Comparison of ENCODE assay signal across 8 cellular contexts in the genomic region with DNA sequence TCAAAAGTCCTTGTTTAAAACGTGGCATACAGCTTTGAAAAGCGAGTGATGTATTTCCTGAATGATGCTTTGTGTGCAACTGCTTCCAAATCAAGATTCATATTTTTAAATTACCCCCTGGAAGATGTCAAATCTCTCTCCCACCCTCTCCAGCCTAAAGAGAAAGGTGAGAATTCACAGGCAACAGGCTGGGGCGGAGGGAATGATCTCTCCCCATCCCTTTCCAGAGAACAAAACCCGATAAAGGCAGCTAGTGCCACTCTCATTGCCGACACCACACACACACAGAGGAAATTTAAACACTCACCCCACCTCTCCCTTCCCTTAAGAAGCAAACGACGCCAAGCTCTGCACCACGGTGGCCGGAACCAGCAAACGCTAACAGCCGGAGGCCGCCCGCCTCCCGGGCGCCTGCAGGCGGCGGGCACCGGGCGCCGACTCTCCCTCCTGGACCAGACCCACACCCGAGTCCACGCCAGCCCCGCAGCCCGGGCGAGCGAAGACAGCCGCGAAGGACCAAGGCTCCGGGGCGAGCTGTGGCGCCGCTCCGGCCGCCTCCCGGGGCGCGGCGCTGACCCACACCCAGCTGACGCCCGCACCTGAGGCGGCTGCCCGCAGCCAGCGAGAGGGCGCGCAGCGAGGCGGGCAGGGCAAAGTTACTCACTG. TPM values are rescaled to one million over a fixed set of nuclear protein-coding genes. Genes with fewer than 3 reads are reported as not detected.
DNase-seq lines count a peak whose midpoint lies in the region; ATAC-seq and TF ChIP-seq lines count a peak whose summit lies in the region.

No MANE protein-coding gene starts in this region.

- H3K4me1 ChIP-seq in heart left ventricle: peaks cover 0 to 48% (median 33%) of the 10 kb centered on the region in 12 donors

- ATAC-seq in HG02884 (IDR thresholded peaks at IDR 0.05; ENCODE audit: unreplicated experiment) (peak; percentile 22), heart left ventricle (peak in 2 of 4 donors; percentile 41 to 53)

- no peaks in the 10 kb centered on the region for H3K9me3 Mint-ChIP-seq in activated naive CD4-positive, alpha-beta T cell treated with anti-CD3 and anti-CD28 coated beads for 36 hours

- H3K27me3 ChIP-seq in heart left ventricle: no peaks in the 10 kb centered on the region

- WGBS in heart left ventricle, 4 donors: 0 to 1% (median 0%) methylated on average over 16 to 47 of the region's 47 CpGs

- CTCF ChIA-PET in activated naive CD4-positive, alpha-beta T cell treated with anti-CD3 and anti-CD28 coated beads for 36 hours (lab: Charles Lee): interaction anchor here (0.7 to 1.8 kb wide), 3 partner anchors 207 to 628 kb away, joined by 3 to 4 read pairs (median 3); no protein-coding TSS in a partner anchor

- TF ChIP-seq CTCF in heart left ventricle (IDR thresholded peaks at IDR 0.05) (peak in 7 of 12 donors; percentile 18 to 44 (median 41)), retinal pigment epithelial cell (conservative IDR thresholded peaks at IDR 0.05; ENCODE audit: low read depth, low read length) (peak; percentile 18)

- H3K4me3 ChIP-seq in heart left ventricle (peak overlapping the region; percentile 66 to 98 (median 90)), retinal pigment epithelial cell (ENCODE audit: low read length) (peak overlapping the region; percentile 89)

- H3K9me3 ChIP-seq in heart left ventricle: peaks cover 0 to 9% (median under 1%) of the 10 kb centered on the region in 12 donors

- peak overlapping the region; percentile 87 for H3K4me3 Mint-ChIP-seq in activated naive CD4-positive, alpha-beta T cell treated with anti-CD3 and anti-CD28 coated beads for 36 hours

- peaks cover 46% of the 10 kb centered on the region for H3K4me1 Mint-ChIP-seq in activated naive CD4-positive, alpha-beta T cell treated with anti-CD3 and anti-CD28 coated beads for 36 hours (ENCODE audit: low read depth)

- H3K36me3 ChIP-seq in heart left ventricle: peaks cover 0 to 20% (median 5%) of the 10 kb centered on the region in 9 donors

- peak overlapping the region; percentile 64 for H3K27ac Mint-ChIP-seq in activated naive CD4-positive, alpha-beta T cell treated with anti-CD3 and anti-CD28 coated beads for 36 hours

- H3K27ac ChIP-seq in heart left ventricle: peak overlapping the region; percentile 72 to 98 (median 96)

- intact Hi-C loops in activated naive CD4-positive, alpha-beta T cell treated with anti-CD3 and anti-CD28 coated beads for 36 hours (cut with micrococcal nuclease): loop anchor here (1.0 to 10.0 kb wide), 8 partner anchors 43 to 1397 kb away; partner anchors contain the start of genes GSX1, MTIF3, POMP and RNF6
- intact Hi-C loops in heart left ventricle (cut with DNase I): loop anchor here in 6 of 10 donors (2.0 to 10.0 kb wide), 11 partner anchors 38 to 195 kb away; partner anchors contain the start of genes MTIF3 (in 4 of the 6) and GTF3A (in 2 of the 6)

- DNase-seq in activated gamma-delta T cell treated with Interleukin-2 at 50 U/mL for 16 hours (peak; percentile 42), activated gamma-delta T cell (lab: John Stamatoyannopoulos, UW) (no peak), NOMO-1 treated with DMSO at 0.1 percent for 48 hours (lab: John Stamatoyannopoulos, UW; ENCODE audit: unreplicated experiment) (peak; percentile 52), heart left ventricle (peak; percentile 27 to 82 (median 57)), retinal pigment epithelial cell (ENCODE audit: low read depth) (no peak), NCI-H2029 treated with DMSO at 0.1 percent for 48 hours (lab: John Stamatoyannopoulos, UW) (no peak)
- peak; percentile 48 for DNase-seq in activated naive CD4-positive, alpha-beta T cell treated with anti-CD3 and anti-CD28 coated beads for 36 hours

- H3K27me3 Mint-ChIP-seq in activated naive CD4-positive, alpha-beta T cell treated with anti-CD3 and anti-CD28 coated beads for 36 hours (ENCODE audit: low read depth): no peaks in the 10 kb centered on the region

- peaks cover 23% of the 10 kb centered on the region for H3K36me3 Mint-ChIP-seq in activated naive CD4-positive, alpha-beta T cell treated with anti-CD3 and anti-CD28 coated beads for 36 hours (ENCODE audit: low read depth)

- no peak for TF ChIP-seq POLR2A in heart left ventricle (IDR thresholded peaks at IDR 0.05)

RNA-seq across cellular contexts. Expression of gene LNX2, which starts 0.5 kb away (rescaled TPM):
- total RNA-seq in activated naive CD4-positive, alpha-beta T cell treated with anti-CD3 and anti-CD28 coated beads for 36 hours: 1 to 10 TPM; 5.8 to 6.4 TPM
- 10 to 100 TPM; 10.7 to 18.7 (median 14.9) TPM for total RNA-seq in heart left ventricle
- 1 to 10 TPM; 3.6 to 9.3 TPM for polyA plus RNA-seq in heart left ventricle

RNA-seq across cellular contexts. Expression of gene POLR1D, which starts 1.8 kb away (rescaled TPM):
- total RNA-seq in activated naive CD4-positive, alpha-beta T cell treated with anti-CD3 and anti-CD28 coated beads for 36 hours: 100 to 1,000 TPM; 132 to 142 TPM
- 100 to 1,000 TPM in 2 of 9 donors, 10 to 100 TPM in 7; 70.1 to 103 (median 87.4) TPM for total RNA-seq in heart left ventricle
- polyA plus RNA-seq in heart left ventricle: 100 to 1,000 TPM in 1 of 2 donors, 10 to 100 TPM in 1; 68.4 to 152 TPM

Comparison
In these comparisons a context has a peak if more than half of its experiments do, and no peak if none do; other contexts are left out.
1. DNase-seq: peak in activated gamma-delta T cell treated with Interleukin-2 at 50 U/mL for 16 hours (single experiment), NOMO-1 treated with DMSO at 0.1 percent for 48 hours (single experiment), activated naive CD4-positive, alpha-beta T cell treated with anti-CD3 and anti-CD28 coated beads for 36 hours (single experiment) and heart left ventricle (5 of 5); none in activated gamma-delta T cell (single experiment), retinal pigment epithelial cell (single experiment) and NCI-H2029 treated with DMSO at 0.1 percent for 48 hours (single experiment).